In genomic region chr11:123069878-123070821, GRCh38 we compare ENCODE assay signal across 8 cellular contexts. TPM values are rescaled to one million over a fixed set of nuclear protein-coding genes. Genes with fewer than 3 reads are reported as not detected.
DNase-seq lines count a peak whose midpoint lies in the region; ATAC-seq and TF ChIP-seq lines count a peak whose summit lies in the region.

No MANE protein-coding gene starts in this region.

- no peaks in the 10 kb centered on the region for H3K79me2 ChIP-seq in H9 (ENCODE audit: insufficient read depth, low read length)

- intact Hi-C loops in left colon (cut with DNase I, micrococcal nuclease) = no loop called here

- H2AFZ ChIP-seq in H9 (ENCODE audit: low read length) = no peak overlapping the region

- H3K56ac ChIP-seq in H9 (ENCODE audit: insufficient read length, low read depth, low read length) = no peak overlapping the region

- no peaks in the 10 kb centered on the region for H3K23me2 ChIP-seq in H9 (ENCODE audit: insufficient read length, low read depth, low read length, poor library complexity, severe bottlenecking)

- H3K9me3 Mint-ChIP-seq in H9 = no peaks in the 10 kb centered on the region

- ATAC-seq in GM18519 (IDR thresholded peaks at IDR 0.05; ENCODE audit: low FRiP score, unreplicated experiment) (peak; percentile 36), left colon (peak; percentile 61)

- no peaks in the 10 kb centered on the region for H3K27me3 ChIP-seq in H9 (ENCODE audit: insufficient read depth, low read length)

- no peak overlapping the region for H4K5ac ChIP-seq in H9 (ENCODE audit: insufficient read length, low read depth, low read length)

- H4K20me1 ChIP-seq in H9 (ENCODE audit: control insufficient read depth, insufficient read depth, insufficient read length) = no peaks in the 10 kb centered on the region

- DNase-seq in H9 (no peak), NB4 (ENCODE audit: low read depth) (peak; percentile 33), left colon (no peak), NCI-H82 treated with DMSO at 0.1 percent for 48 hours (lab: John Stamatoyannopoulos, UW; ENCODE audit: unreplicated experiment) (no peak), dermis blood vessel endothelial cell (no peak), NCI-H1436 (lab: John Stamatoyannopoulos, UW) (no peak), NCI-H2196 (lab: John Stamatoyannopoulos, UW; ENCODE audit: unreplicated experiment) (no peak)

- H2BK12ac ChIP-seq in H9 (ENCODE audit: insufficient read length, low read depth, low read length) = no peak overlapping the region

- WGBS in H9 (ENCODE audit: extremely low coverage, insufficient read length, low lambda C conversion rate) = no CpG with 5 or more reads among the region's 5 CpGs

- no peak overlapping the region for H3T11ph ChIP-seq in H9 (ENCODE audit: low read length)

- no peak overlapping the region for H2BK120ac ChIP-seq in H9 (ENCODE audit: low read depth, low read length, poor library complexity, severe bottlenecking)

- H4K91ac ChIP-seq in H9 (ENCODE audit: insufficient read length, low read depth, low read length) = no peak overlapping the region

- no peak overlapping the region for H3K4ac ChIP-seq in H9 (ENCODE audit: low read depth, low read length)

- no peaks in the 10 kb centered on the region for H3K79me1 ChIP-seq in H9 (ENCODE audit: insufficient read depth, low read depth, low read length, poor library complexity, severe bottlenecking)

- no peaks in the 10 kb centered on the region for H3K27me3 Mint-ChIP-seq in H9 (ENCODE audit: low read depth)

- H2BK20ac ChIP-seq in H9 (ENCODE audit: low read depth, low read length, poor library complexity, severe bottlenecking) = no peak overlapping the region

- peak overlapping the region; percentile 18 for H3K4me3 ChIP-seq in NB4 (ENCODE audit: low read depth, low read length)

- H3K36me3 Mint-ChIP-seq in H9 (ENCODE audit: insufficient read depth in 1 of 3, low read depth in 3 of 3) = peaks cover 5 to 12% (median 7%) of the 10 kb centered on the region in 3 experiments; a peak in 6 of 7 replicates

- H2BK5ac ChIP-seq in H9 (ENCODE audit: insufficient read length, low read length) = no peak overlapping the region

- TF ChIP-seq CTCF in H9 (conservative IDR thresholded peaks at IDR 0.05) = no peak
- TF ChIP-seq CTCF in NB4 (IDR thresholded peaks at IDR 0.05; ENCODE audit: low read depth, low read length) = no peak

- no peak overlapping the region for H2BK15ac ChIP-seq in H9 (ENCODE audit: low read depth, low read length)

- H3K27ac ChIP-seq in H9 (ENCODE audit: insufficient read length, low read depth, low read length) = no peak overlapping the region

- H3K23ac ChIP-seq in H9 (ENCODE audit: insufficient read length, low read depth, low read length) = no peak overlapping the region

- H3K4me3 Mint-ChIP-seq in H9 = no peak overlapping the region; a peak in 1 of 5 replicates

- no peaks in the 10 kb centered on the region for H3K9me3 ChIP-seq in H9 (ENCODE audit: control insufficient read depth, low read depth, low read length)

- no peak overlapping the region for H2AK5ac ChIP-seq in H9 (ENCODE audit: insufficient read length, low read length)

- H3K14ac ChIP-seq in H9 (ENCODE audit: insufficient read depth, low read length) = no peak overlapping the region

- TF ChIP-seq POLR2A in NB4 (IDR thresholded peaks at IDR 0.05; ENCODE audit: extremely low read depth, insufficient read length) = no peak

- H3K18ac ChIP-seq in H9 (ENCODE audit: insufficient read length, low read depth, low read length) = no peak overlapping the region

- no peak overlapping the region for H4K8ac ChIP-seq in H9 (replicated peaks; ENCODE audit: insufficient read length, low read depth, low read length)

- peaks cover 2% of the 10 kb centered on the region; the same call in 1 of the 2 replicates for H3K4me1 ChIP-seq in H9 (ENCODE audit: insufficient read depth, low read length)

- 0 out of 7 replicates have a peak overlapping the region, but pooled peaks of 2 of the 3 experiments have one; percentile 14 to 20 for H3K27ac Mint-ChIP-seq in H9

- peaks cover 38 to 39% of the 10 kb centered on the region in 2 experiments for H3K4me1 Mint-ChIP-seq in H9

- no peak overlapping the region for H3K9ac ChIP-seq in H9 (ENCODE audit: extremely low read depth, insufficient read length, low read length)

- no peak overlapping the region for H3K4me2 ChIP-seq in H9 (ENCODE audit: insufficient read depth, insufficient read length, low read length)

RNA-seq across cellular contexts. Expression of gene HSPA8, which starts 8.2 kb away (rescaled TPM):
- total RNA-seq in H9 (2021) = 2,142 and 2,160 TPM in 2 replicates
- 100 to 1,000 TPM; 553 to 705 TPM for total RNA-seq in left colon
- total RNA-seq in dermis blood vessel endothelial cell = 1,519 and 1,672 TPM in 2 replicates
